In genomic region chr9:131407717-131408195, GRCh38 we compare ENCODE assay signal across 1 cellular context.
TF ChIP-seq lines count a peak whose summit lies in the region.

No MANE protein-coding gene starts in this region.

TF ChIP-seq in SK-N-SH, 30 proteins besides CTCF, POLR2A, EP300 and RAD21 (continued from another document):
- TF ChIP-seq FOXM1 (IDR thresholded peaks at IDR 0.05; ENCODE audit: low read depth): no peak
- TF ChIP-seq, protein P1, sequence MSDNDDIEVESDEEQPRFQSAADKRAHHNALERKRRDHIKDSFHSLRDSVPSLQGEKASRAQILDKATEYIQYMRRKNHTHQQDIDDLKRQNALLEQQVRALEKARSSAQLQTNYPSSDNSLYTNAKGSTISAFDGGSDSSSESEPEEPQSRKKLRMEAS (IDR thresholded peaks at IDR 0.05; ENCODE audit: low read depth): no peak
- TF ChIP-seq REST (IDR thresholded peaks at IDR 0.05; ENCODE audit: low read depth, low read length): no peak
- no peak for TF ChIP-seq NRF1 (IDR thresholded peaks at IDR 0.05; ENCODE audit: low read depth, low read length)
- no peak for TF ChIP-seq FOXJ3 (CRISPR knock-in tag; IDR thresholded peaks at IDR 0.05)
